8 cellular contexts compared by ENCODE assay signal in genomic region chr9:100598641-100599145, GRCh38. TPM values are rescaled to one million over a fixed set of nuclear protein-coding genes. Genes with fewer than 3 reads are reported as not detected.
A peak's percentile ranks its signal among the peaks of the same experiment; 100 is the strongest.
DNase-seq lines count a peak whose midpoint lies in the region; ATAC-seq, FAIRE-seq and TF ChIP-seq lines count a peak whose summit lies in the region.

No MANE protein-coding gene starts in this region.

- FAIRE-seq in GM12892 (lab: Jason Lieb, UNC) = peak; percentile 53

- no peak for TF ChIP-seq CTCF in ascending aorta (IDR thresholded peaks at IDR 0.05)
- TF ChIP-seq CTCF in retinal pigment epithelial cell (conservative IDR thresholded peaks at IDR 0.05; ENCODE audit: low read depth, low read length) = no peak

- no peaks in the 10 kb centered on the region for H3K27me3 ChIP-seq in ascending aorta

- DNase-seq in GM12892 (ENCODE audit: insufficient read length) (peak; percentile 39), NCI-H1417 (lab: John Stamatoyannopoulos, UW) (peak; percentile 84 to 97 (median 94)), ascending aorta (ENCODE audit: low spot score in 2 of 2) (peak in 1 of 2 donors; percentile 88), hippocampal formation (lab: John Stamatoyannopoulos, UW) (peak; percentile 69 to 73), retinal pigment epithelial cell (ENCODE audit: low read depth) (no peak), RKO (ENCODE audit: low spot score) (no peak)
- DNase-seq in T-helper 2 cell treated with Interferon-gamma antibody and Interleukin-4, amounts not matched to agents 5 μg/mL and 100 μg/mL, for 36 hours (ENCODE audit: low spot score) = peak; percentile 78

- no peaks in the 10 kb centered on the region for H3K9me3 Mint-ChIP-seq in T-helper 2 cell treated with Interferon-gamma antibody and Interleukin-4, amounts not matched to agents 5 μg/mL and 100 μg/mL, for 36 hours

- no peak overlapping the region for H3K27ac ChIP-seq in ascending aorta

- H3K27ac Mint-ChIP-seq in T-helper 2 cell treated with Interferon-gamma antibody and Interleukin-4, amounts not matched to agents 5 μg/mL and 100 μg/mL, for 36 hours = no peak overlapping the region

- TF ChIP-seq POLR2A in GM12892 (IDR thresholded peaks at IDR 0.05; ENCODE audit: low read depth, low read length) = 0 out of 2 replicates have a peak, but pooled peaks have one; percentile 28

- no peaks in the 10 kb centered on the region for H3K36me3 ChIP-seq in ascending aorta

- peaks cover 11% of the 10 kb centered on the region for H3K4me1 Mint-ChIP-seq in T-helper 2 cell treated with Interferon-gamma antibody and Interleukin-4, amounts not matched to agents 5 μg/mL and 100 μg/mL, for 36 hours (ENCODE audit: low read depth)

- H3K4me3 ChIP-seq in ascending aorta (peak overlapping the region; percentile 47 to 63), retinal pigment epithelial cell (ENCODE audit: low read length) (peak overlapping the region; percentile 65)

- intact Hi-C loops in ascending aorta (cut with DNase I) = loop anchor here (5.0 to 10.0 kb wide), 6 partner anchors 161 to 691 kb away; partner anchors contain the start of genes ERP44, INVS, STX17 and TEX10

- no peaks in the 10 kb centered on the region for H3K36me3 Mint-ChIP-seq in T-helper 2 cell treated with Interferon-gamma antibody and Interleukin-4, amounts not matched to agents 5 μg/mL and 100 μg/mL, for 36 hours (ENCODE audit: low read depth)

- peak overlapping the region; percentile 79 for H3K4me3 Mint-ChIP-seq in T-helper 2 cell treated with Interferon-gamma antibody and Interleukin-4, amounts not matched to agents 5 μg/mL and 100 μg/mL, for 36 hours

- H3K27me3 Mint-ChIP-seq in T-helper 2 cell treated with Interferon-gamma antibody and Interleukin-4, amounts not matched to agents 5 μg/mL and 100 μg/mL, for 36 hours (ENCODE audit: low read depth) = peaks cover 8% of the 10 kb centered on the region

- peaks cover 0 to 5% of the 10 kb centered on the region in 2 donors for H3K4me1 ChIP-seq in ascending aorta

- no peaks in the 10 kb centered on the region for H3K9me3 ChIP-seq in ascending aorta

- peak; percentile 82 for ATAC-seq in HG02759 (IDR thresholded peaks at IDR 0.05; ENCODE audit: unreplicated experiment)

RNA-seq across cellular contexts. Expression of gene CAVIN4, which starts 20.8 kb away (rescaled TPM):
- not detected for polyA plus RNA-seq in GM12892 (2012; ENCODE audit: missing spikeins)
- not detected for total RNA-seq in ascending aorta

Comparison
In these comparisons a context has a peak if more than half of its experiments do, and no peak if none do; other contexts are left out.
1. DNase-seq: peak in GM12892 (single experiment), NCI-H1417 (3 of 3), T-helper 2 cell treated with Interferon-gamma antibody and Interleukin-4, amounts not matched to agents 5 μg/mL and 100 μg/mL, for 36 hours (single experiment) and hippocampal formation (2 of 2); none in retinal pigment epithelial cell (single experiment) and RKO (single experiment).